In genomic region chr6:43455034-43455747, GRCh38 we compare ENCODE assay signal across 8 cellular contexts. TPM values are rescaled to one million over a fixed set of nuclear protein-coding genes. Genes with fewer than 3 reads are reported as not detected.
A peak's percentile ranks its signal among the peaks of the same experiment; 100 is the strongest.
DNase-seq lines count a peak whose midpoint lies in the region; ATAC-seq and TF ChIP-seq lines count a peak whose summit lies in the region.

Gene DLK2 (minus strand): TSS chr6:43455548. CDS start chr6:43454825, 723 bp downstream.

- no peaks in the 10 kb centered on the region for H3K27me3 Mint-ChIP-seq in CD8-positive, alpha-beta T cell (ENCODE audit: low read depth)
- peaks cover 46% of the 10 kb centered on the region for H3K27me3 Mint-ChIP-seq in WTC11 (ENCODE audit: low read depth)

- peak; percentile 51 for ATAC-seq in CD8-positive, alpha-beta T cell
- ATAC-seq in HG02798 (IDR thresholded peaks at IDR 0.05; ENCODE audit: poor library complexity, unreplicated experiment) (peak; percentile 37), WTC11 (peak; percentile 17), HG02610 (IDR thresholded peaks at IDR 0.05; ENCODE audit: unreplicated experiment) (no peak)

- no peaks in the 10 kb centered on the region for H3K27me3 ChIP-seq in CD8-positive, alpha-beta T cell (ENCODE audit: insufficient read depth, low read length)

- CTCF ChIA-PET in CD8-positive, alpha-beta T cell (lab: Charles Lee): interaction anchor here (1.3 to 5.5 kb wide), 7 partner anchors 8 to 51 kb away, joined by 3 to 57 read pairs (median 7); no protein-coding TSS in a partner anchor
- CTCF ChIA-PET in WTC11 (lab: Charles Lee): interaction anchor here (0.6 to 5.3 kb wide), 13 partner anchors 11 to 496 kb away, joined by 3 to 65 read pairs (median 4); partner anchors contain the start of genes ABCC10, CRIP3, TJAP1 and ZNF318

- no peaks in the 10 kb centered on the region for H3K36me3 ChIP-seq in CD8-positive, alpha-beta T cell (ENCODE audit: insufficient read depth, low read length)
- H3K36me3 ChIP-seq in mesodermal cell (ENCODE audit: control insufficient read depth, insufficient read depth, low read length): peaks cover 18% of the 10 kb centered on the region

- WGBS in mesodermal cell (ENCODE audit: insufficient coverage in 2 of 2), 2 experiments: 0 to 2% methylated on average over 38 to 50 of the region's 91 CpGs

- H3K4me3 ChIP-seq in CD8-positive, alpha-beta T cell (ENCODE audit: low read depth, low read length): peak within 1 kb of the TSS; percentile 73
- peak within 1 kb of the TSS; percentile 48 for H3K4me3 ChIP-seq in mesodermal cell (ENCODE audit: extremely low read depth, insufficient read depth, low read length, poor library complexity, severe bottlenecking)

- H3K27ac ChIP-seq in CD8-positive, alpha-beta T cell (ENCODE audit: low read depth, low read length): peak within 1 kb of the TSS; percentile 30
- H3K27ac ChIP-seq in mesodermal cell (ENCODE audit: low read depth, low read length, severe bottlenecking) (no peak within 1 kb of the TSS), substantia nigra (ENCODE audit: low read depth, low read length, poor library complexity, severe bottlenecking) (peak within 1 kb of the TSS; percentile 43)

- POLR2A ChIA-PET in CD8-positive, alpha-beta T cell (lab: Charles Lee): interaction anchor here (0.7 to 1.7 kb wide), 8 partner anchors 22 to 192 kb away, joined by 3 to 5 read pairs (median 4); partner anchors contain the start of genes LRRC73 and TJAP1
- POLR2A ChIA-PET in WTC11 (lab: Charles Lee): interaction anchor here (0.5 to 1.9 kb wide), 2 partner anchors 22 to 168 kb away, joined by 4 to 9 read pairs; partner anchors contain the start of gene TJAP1

- TF ChIP-seq CTCF in CD8-positive, alpha-beta T cell (IDR thresholded peaks at IDR 0.05): no peak
- TF ChIP-seq CTCF in WTC11 (IDR thresholded peaks at IDR 0.05): no peak

- DNase-seq in CD8-positive, alpha-beta T cell: peak in 6 of 7 experiments; percentile 10 to 60 (median 30)
- DNase-seq in WTC11 (ENCODE audit: low spot score) (peak; percentile 55), ecto neural progenitor cell (ENCODE audit: low spot score) (peak; percentile 69), substantia nigra (lab: John Stamatoyannopoulos, UW) (peak in 6 of 49 donors; percentile 6 to 71 (median 38)), NCI-H2029 treated with DMSO at 0.1 percent for 48 hours (lab: John Stamatoyannopoulos, UW) (no peak)

- peaks cover 7% of the 10 kb centered on the region for H3K4me1 ChIP-seq in CD8-positive, alpha-beta T cell (ENCODE audit: insufficient read depth, low read length)
- H3K4me1 ChIP-seq in mesodermal cell (ENCODE audit: control insufficient read depth, insufficient read depth, low read length, poor library complexity, severe bottlenecking): no peaks in the 10 kb centered on the region

- peaks cover 18% of the 10 kb centered on the region for H3K36me3 Mint-ChIP-seq in CD8-positive, alpha-beta T cell
- H3K36me3 Mint-ChIP-seq in WTC11: no peaks in the 10 kb centered on the region

- intact Hi-C loops in CD8-positive, alpha-beta T cell (cut with DNase I, micrococcal nuclease): loop anchor here (1.0 to 2.0 kb wide), 2 partner anchors 22 to 28 kb away; partner anchors contain the start of genes ABCC10 (in 1 of the 2) and TJAP1 (in 1 of the 2)

- H3K27ac Mint-ChIP-seq in CD8-positive, alpha-beta T cell: peak within 1 kb of the TSS; percentile 80
- no peak within 1 kb of the TSS for H3K27ac Mint-ChIP-seq in WTC11

- peak within 1 kb of the TSS; percentile 88 for H3K4me3 Mint-ChIP-seq in CD8-positive, alpha-beta T cell
- peak within 1 kb of the TSS; percentile 85 for H3K4me3 Mint-ChIP-seq in WTC11

- no peaks in the 10 kb centered on the region for H3K9me3 ChIP-seq in CD8-positive, alpha-beta T cell (ENCODE audit: low read length)
- H3K9me3 ChIP-seq in mesodermal cell (ENCODE audit: control insufficient read depth, low read length): no peaks in the 10 kb centered on the region

- no peaks in the 10 kb centered on the region for H3K9me3 Mint-ChIP-seq in CD8-positive, alpha-beta T cell
- no peaks in the 10 kb centered on the region for H3K9me3 Mint-ChIP-seq in WTC11

- H3K4me1 Mint-ChIP-seq in CD8-positive, alpha-beta T cell (ENCODE audit: low read depth): peaks cover 15% of the 10 kb centered on the region
- H3K4me1 Mint-ChIP-seq in WTC11: peaks cover 16% of the 10 kb centered on the region

TF ChIP-seq in WTC11, 78 proteins besides CTCF, POLR2A, EP300 and RAD21 (continues in another document):
- TF ChIP-seq CBFB (CRISPR knock-in tag; IDR thresholded peaks at IDR 0.05; ENCODE audit: low read depth): no peak
- TF ChIP-seq NFATC4 (CRISPR knock-in tag; IDR thresholded peaks at IDR 0.05): no peak
- TF ChIP-seq, protein P1, sequence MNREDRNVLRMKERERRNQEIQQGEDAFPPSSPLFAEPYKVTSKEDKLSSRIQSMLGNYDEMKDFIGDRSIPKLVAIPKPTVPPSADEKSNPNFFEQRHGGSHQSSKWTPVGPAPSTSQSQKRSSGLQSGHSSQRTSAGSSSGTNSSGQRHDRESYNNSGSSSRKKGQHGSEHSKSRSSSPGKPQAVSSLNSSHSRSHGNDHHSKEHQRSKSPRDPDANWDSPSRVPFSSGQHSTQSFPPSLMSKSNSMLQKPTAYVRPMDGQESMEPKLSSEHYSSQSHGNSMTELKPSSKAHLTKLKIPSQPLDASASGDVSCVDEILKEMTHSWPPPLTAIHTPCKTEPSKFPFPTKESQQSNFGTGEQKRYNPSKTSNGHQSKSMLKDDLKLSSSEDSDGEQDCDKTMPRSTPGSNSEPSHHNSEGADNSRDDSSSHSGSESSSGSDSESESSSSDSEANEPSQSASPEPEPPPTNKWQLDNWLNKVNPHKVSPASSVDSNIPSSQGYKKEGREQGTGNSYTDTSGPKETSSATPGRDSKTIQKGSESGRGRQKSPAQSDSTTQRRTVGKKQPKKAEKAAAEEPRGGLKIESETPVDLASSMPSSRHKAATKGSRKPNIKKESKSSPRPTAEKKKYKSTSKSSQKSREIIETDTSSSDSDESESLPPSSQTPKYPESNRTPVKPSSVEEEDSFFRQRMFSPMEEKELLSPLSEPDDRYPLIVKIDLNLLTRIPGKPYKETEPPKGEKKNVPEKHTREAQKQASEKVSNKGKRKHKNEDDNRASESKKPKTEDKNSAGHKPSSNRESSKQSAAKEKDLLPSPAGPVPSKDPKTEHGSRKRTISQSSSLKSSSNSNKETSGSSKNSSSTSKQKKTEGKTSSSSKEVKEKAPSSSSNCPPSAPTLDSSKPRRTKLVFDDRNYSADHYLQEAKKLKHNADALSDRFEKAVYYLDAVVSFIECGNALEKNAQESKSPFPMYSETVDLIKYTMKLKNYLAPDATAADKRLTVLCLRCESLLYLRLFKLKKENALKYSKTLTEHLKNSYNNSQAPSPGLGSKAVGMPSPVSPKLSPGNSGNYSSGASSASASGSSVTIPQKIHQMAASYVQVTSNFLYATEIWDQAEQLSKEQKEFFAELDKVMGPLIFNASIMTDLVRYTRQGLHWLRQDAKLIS (CRISPR knock-in tag; IDR thresholded peaks at IDR 0.05; ENCODE audit: borderline replicate concordance): no peak
- no peak for TF ChIP-seq SMAD4 (CRISPR knock-in tag; IDR thresholded peaks at IDR 0.05)
- TF ChIP-seq FOXJ3 (CRISPR knock-in tag; IDR thresholded peaks at IDR 0.05; ENCODE audit: borderline replicate concordance): no peak
- TF ChIP-seq, protein P2, sequence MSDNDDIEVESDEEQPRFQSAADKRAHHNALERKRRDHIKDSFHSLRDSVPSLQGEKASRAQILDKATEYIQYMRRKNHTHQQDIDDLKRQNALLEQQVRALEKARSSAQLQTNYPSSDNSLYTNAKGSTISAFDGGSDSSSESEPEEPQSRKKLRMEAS (CRISPR knock-in tag; IDR thresholded peaks at IDR 0.05): no peak
- TF ChIP-seq, protein P3, sequence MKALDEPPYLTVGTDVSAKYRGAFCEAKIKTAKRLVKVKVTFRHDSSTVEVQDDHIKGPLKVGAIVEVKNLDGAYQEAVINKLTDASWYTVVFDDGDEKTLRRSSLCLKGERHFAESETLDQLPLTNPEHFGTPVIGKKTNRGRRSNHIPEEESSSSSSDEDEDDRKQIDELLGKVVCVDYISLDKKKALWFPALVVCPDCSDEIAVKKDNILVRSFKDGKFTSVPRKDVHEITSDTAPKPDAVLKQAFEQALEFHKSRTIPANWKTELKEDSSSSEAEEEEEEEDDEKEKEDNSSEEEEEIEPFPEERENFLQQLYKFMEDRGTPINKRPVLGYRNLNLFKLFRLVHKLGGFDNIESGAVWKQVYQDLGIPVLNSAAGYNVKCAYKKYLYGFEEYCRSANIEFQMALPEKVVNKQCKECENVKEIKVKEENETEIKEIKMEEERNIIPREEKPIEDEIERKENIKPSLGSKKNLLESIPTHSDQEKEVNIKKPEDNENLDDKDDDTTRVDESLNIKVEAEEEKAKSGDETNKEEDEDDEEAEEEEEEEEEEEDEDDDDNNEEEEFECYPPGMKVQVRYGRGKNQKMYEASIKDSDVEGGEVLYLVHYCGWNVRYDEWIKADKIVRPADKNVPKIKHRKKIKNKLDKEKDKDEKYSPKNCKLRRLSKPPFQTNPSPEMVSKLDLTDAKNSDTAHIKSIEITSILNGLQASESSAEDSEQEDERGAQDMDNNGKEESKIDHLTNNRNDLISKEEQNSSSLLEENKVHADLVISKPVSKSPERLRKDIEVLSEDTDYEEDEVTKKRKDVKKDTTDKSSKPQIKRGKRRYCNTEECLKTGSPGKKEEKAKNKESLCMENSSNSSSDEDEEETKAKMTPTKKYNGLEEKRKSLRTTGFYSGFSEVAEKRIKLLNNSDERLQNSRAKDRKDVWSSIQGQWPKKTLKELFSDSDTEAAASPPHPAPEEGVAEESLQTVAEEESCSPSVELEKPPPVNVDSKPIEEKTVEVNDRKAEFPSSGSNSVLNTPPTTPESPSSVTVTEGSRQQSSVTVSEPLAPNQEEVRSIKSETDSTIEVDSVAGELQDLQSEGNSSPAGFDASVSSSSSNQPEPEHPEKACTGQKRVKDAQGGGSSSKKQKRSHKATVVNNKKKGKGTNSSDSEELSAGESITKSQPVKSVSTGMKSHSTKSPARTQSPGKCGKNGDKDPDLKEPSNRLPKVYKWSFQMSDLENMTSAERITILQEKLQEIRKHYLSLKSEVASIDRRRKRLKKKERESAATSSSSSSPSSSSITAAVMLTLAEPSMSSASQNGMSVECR (CRISPR knock-in tag; IDR thresholded peaks at IDR 0.05; ENCODE audit: borderline replicate concordance): no peak

RNA-seq across cellular contexts. Expression of gene DLK2, which starts in this region (rescaled TPM):
- under 1 TPM; 0.56 to 0.71 TPM for total RNA-seq in CD8-positive, alpha-beta T cell
- total RNA-seq in WTC11 (2021): 0.18 to 0.81 TPM (median 0.37 TPM) in 3 replicates
- polyA plus RNA-seq in mesodermal cell (2013, experiment 1 of 2): 1.0 TPM
- polyA plus RNA-seq in mesodermal cell (2013, experiment 2 of 2): 1.1 TPM

Comparison
In these comparisons a context has a peak if more than half of its experiments do, and no peak if none do; other contexts are left out.
1. Peak in DNase-seq, ATAC-seq, H3K4me3 ChIP-seq and H3K27ac ChIP-seq in CD8-positive, alpha-beta T cell; RNA of the gene not detected or under 1 TPM.
2. Peak in DNase-seq and ATAC-seq in WTC11; RNA of the gene not detected or under 1 TPM.